ENCODE assay signal across 3 cellular contexts in the genomic region with DNA sequence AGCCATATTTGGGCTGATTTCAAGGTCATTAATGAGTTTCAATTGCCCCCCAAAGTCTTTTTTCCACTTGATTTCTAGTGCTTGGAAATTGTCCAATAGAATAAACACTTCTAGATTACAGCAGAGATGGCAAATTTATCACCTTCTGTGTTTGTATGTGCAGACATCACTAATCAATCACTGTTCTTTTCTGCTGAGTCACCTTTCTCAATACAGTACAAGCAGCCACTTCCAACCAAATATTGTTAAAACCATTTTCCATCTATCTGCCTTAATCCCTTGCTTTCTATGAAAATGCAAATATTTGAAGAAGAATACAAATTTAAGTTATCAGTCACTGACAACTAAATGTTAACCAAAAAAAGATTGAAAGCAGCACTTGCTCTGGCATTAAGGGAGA.
TF ChIP-seq lines count a peak whose summit lies in the region.

No MANE protein-coding gene starts in this region.

TF ChIP-seq in HepG2, 621 proteins besides CTCF, POLR2A, EP300 and RAD21 (continues in another document):
- no peak for TF ChIP-seq ZNF770 (CRISPR knock-in tag; IDR thresholded peaks at IDR 0.05)
- TF ChIP-seq SNRNP70 (IDR thresholded peaks at IDR 0.05; ENCODE audit: low read depth, low read length), result no peak
- TF ChIP-seq, protein P1, sequence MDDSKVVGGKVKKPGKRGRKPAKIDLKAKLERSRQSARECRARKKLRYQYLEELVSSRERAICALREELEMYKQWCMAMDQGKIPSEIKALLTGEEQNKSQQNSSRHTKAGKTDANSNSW (CRISPR knock-in tag; IDR thresholded peaks at IDR 0.05; ENCODE audit: borderline replicate concordance), result no peak
- TF ChIP-seq MAFF (IDR thresholded peaks at IDR 0.05; ENCODE audit: low read depth, low read length), result peak; percentile 60
- TF ChIP-seq ZFAT (CRISPR knock-in tag; conservative IDR thresholded peaks at IDR 0.05), result no peak
- TF ChIP-seq ZFP82 (CRISPR knock-in tag; IDR thresholded peaks at IDR 0.05; ENCODE audit: borderline replicate concordance), result no peak
- TF ChIP-seq ZNF652 (CRISPR knock-in tag; IDR thresholded peaks at IDR 0.05; ENCODE audit: borderline replicate concordance, low read depth), result no peak
- TF ChIP-seq PHF5A (CRISPR knock-in tag; IDR thresholded peaks at IDR 0.05; ENCODE audit: low read depth, unreplicated experiment), result no peak
- TF ChIP-seq NFIB (CRISPR knock-in tag; IDR thresholded peaks at IDR 0.05; ENCODE audit: borderline replicate concordance), result no peak
- TF ChIP-seq SMARCC2 (IDR thresholded peaks at IDR 0.05), result no peak
- peak; percentile 64 to 72; a peak in 3 of 4 replicates for TF ChIP-seq MAFK (conservative IDR thresholded peaks at IDR 0.05 in 1 of 2, IDR thresholded peaks at IDR 0.05 in 1 of 2; ENCODE audit: low read length in 2 of 2)
- TF ChIP-seq, protein P2, sequence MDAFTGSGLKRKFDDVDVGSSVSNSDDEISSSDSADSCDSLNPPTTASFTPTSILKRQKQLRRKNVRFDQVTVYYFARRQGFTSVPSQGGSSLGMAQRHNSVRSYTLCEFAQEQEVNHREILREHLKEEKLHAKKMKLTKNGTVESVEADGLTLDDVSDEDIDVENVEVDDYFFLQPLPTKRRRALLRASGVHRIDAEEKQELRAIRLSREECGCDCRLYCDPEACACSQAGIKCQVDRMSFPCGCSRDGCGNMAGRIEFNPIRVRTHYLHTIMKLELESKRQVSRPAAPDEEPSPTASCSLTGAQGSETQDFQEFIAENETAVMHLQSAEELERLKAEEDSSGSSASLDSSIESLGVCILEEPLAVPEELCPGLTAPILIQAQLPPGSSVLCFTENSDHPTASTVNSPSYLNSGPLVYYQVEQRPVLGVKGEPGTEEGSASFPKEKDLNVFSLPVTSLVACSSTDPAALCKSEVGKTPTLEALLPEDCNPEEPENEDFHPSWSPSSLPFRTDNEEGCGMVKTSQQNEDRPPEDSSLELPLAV (CRISPR knock-in tag; conservative IDR thresholded peaks at IDR 0.05; ENCODE audit: low read depth), result no peak
- TF ChIP-seq, protein P3, sequence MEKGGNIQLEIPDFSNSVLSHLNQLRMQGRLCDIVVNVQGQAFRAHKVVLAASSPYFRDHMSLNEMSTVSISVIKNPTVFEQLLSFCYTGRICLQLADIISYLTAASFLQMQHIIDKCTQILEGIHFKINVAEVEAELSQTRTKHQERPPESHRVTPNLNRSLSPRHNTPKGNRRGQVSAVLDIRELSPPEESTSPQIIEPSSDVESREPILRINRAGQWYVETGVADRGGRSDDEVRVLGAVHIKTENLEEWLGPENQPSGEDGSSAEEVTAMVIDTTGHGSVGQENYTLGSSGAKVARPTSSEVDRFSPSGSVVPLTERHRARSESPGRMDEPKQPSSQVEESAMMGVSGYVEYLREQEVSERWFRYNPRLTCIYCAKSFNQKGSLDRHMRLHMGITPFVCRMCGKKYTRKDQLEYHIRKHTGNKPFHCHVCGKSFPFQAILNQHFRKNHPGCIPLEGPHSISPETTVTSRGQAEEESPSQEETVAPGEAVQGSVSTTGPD (CRISPR knock-in tag; IDR thresholded peaks at IDR 0.05), result no peak
- peak; percentile 74 for TF ChIP-seq NFE2L2 (IDR thresholded peaks at IDR 0.05; ENCODE audit: low read length)

TF ChIP-seq in GM23338, 12 proteins besides CTCF, POLR2A, EP300 and RAD21 (continues in another document):
- no peak for TF ChIP-seq CREB1 (CRISPR knock-in tag; IDR thresholded peaks at IDR 0.05; ENCODE audit: low read depth)
- TF ChIP-seq STAT1 (IDR thresholded peaks at IDR 0.05; ENCODE audit: unreplicated experiment), result no peak
- no peak for TF ChIP-seq ETS1 (IDR thresholded peaks at IDR 0.05)
- TF ChIP-seq EZH2phosphoT487 (IDR thresholded peaks at IDR 0.05; ENCODE audit: unreplicated experiment), result no peak
- TF ChIP-seq POLR2AphosphoS5 (IDR thresholded peaks at IDR 0.05; ENCODE audit: low read depth), result no peak
- no peak for TF ChIP-seq REST (IDR thresholded peaks at IDR 0.05; ENCODE audit: unreplicated experiment)
- no peak for TF ChIP-seq ZNF331 (CRISPR knock-in tag; IDR thresholded peaks at IDR 0.05; ENCODE audit: low read depth)
- no peak for TF ChIP-seq JUNB (IDR thresholded peaks at IDR 0.05; ENCODE audit: unreplicated experiment)
- TF ChIP-seq NANOG (IDR thresholded peaks at IDR 0.05; ENCODE audit: borderline replicate concordance), result no peak
- no peak for TF ChIP-seq EZH2 (IDR thresholded peaks at IDR 0.05; ENCODE audit: low read depth, unreplicated experiment)
- no peak for TF ChIP-seq ZNF114 (CRISPR knock-in tag; IDR thresholded peaks at IDR 0.05)

TF ChIP-seq in endothelial cell of umbilical vein, 7 proteins besides CTCF, POLR2A, EP300 and RAD21:
- TF ChIP-seq MAX (IDR thresholded peaks at IDR 0.05; ENCODE audit: insufficient read depth, insufficient read length), result no peak
